Comparison of ENCODE assay signal across 32 cellular contexts in the genomic region with DNA sequence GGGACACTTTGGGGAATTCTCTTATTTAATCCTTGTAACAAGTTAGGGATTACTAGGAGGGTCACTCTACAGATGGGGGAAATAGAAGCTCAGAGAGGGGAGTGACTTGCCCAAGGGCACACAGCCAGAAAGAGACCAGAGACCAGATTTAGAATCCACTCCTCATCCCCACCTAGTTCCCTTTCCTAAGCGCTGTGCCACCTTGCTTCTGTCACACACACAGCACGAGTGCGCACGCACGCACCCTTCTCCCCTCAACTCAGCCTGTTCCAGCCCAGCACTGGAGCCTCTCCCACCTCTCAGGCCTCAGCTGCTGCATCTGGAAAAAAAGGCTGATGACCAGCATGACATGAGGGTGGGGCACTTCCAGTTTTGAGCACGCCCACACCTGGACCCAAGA. TPM values are rescaled to one million over a fixed set of nuclear protein-coding genes. Genes with fewer than 3 reads are reported as not detected.
"Had no signal": no experiment of that assay in that cellular context is flagged by ENCODE, and none has a peak within 500 bp of the region (broad histone marks: within the 10 kb centered on the region; RNA-seq: fewer than 3 reads in every experiment).

No MANE protein-coding gene starts in this region.

- H3K4me3 Mint-ChIP-seq: effector memory CD8-positive, alpha-beta T cell; mesothelial cell of epicardium; naive thymus-derived CD8-positive, alpha-beta T cell; stimulated activated effector memory CD8-positive, alpha-beta T cell treated with anti-CD3 and anti-CD28 coated beads, Interleukin-12 subunit alpha, Interleukin-12 subunit beta, amount 100 ng/mL, for 72 hours; type B pancreatic cell had no signal

- H3K9me3 ChIP-seq: esophagus squamous epithelium, heart right ventricle, left lung, testis, tibial artery had no signal

- H3K4me3 ChIP-seq: esophagus squamous epithelium, heart right ventricle, left lung, smooth muscle cell, testis, tibial artery had no signal

- H3K27ac ChIP-seq: esophagus squamous epithelium, heart right ventricle, left lung, parathyroid adenoma, testis, tibial artery had no signal

- H3K27ac Mint-ChIP-seq: effector memory CD8-positive, alpha-beta T cell; mesothelial cell of epicardium; naive thymus-derived CD8-positive, alpha-beta T cell; progenitor cell of endocrine pancreas; stimulated activated effector memory CD8-positive, alpha-beta T cell treated with anti-CD3 and anti-CD28 coated beads, Interleukin-12 subunit alpha, Interleukin-12 subunit beta, amount 100 ng/mL, for 72 hours; type B pancreatic cell had no signal

- H2AFZ ChIP-seq: parathyroid adenoma had no signal

- DNase-seq: cortex of kidney; effector memory CD8-positive, alpha-beta T cell; erythroblast; esophagus squamous epithelium; foreskin melanocyte; glutamatergic neuron; heart right ventricle; hippocampal formation; left cardiac atrium; left lung; mesenchymal stem cell; naive thymus-derived CD8-positive, alpha-beta T cell; stimulated activated CD4-positive, alpha-beta T cell treated with anti-CD3 and anti-CD28 coated beads, Interleukin-2, amount 100 ng/mL, for 24 hours; stimulated activated CD4-positive, alpha-beta T cell treated with anti-CD3 and anti-CD28 coated beads, Interleukin-4, amount 100 ng/mL, for 24 hours; stimulated activated naive CD8-positive, alpha-beta T cell treated with anti-CD3 and anti-CD28 coated beads, Interleukin-15, Interleukin-2, amounts not matched to agents 100 U/mL and 50 U/mL, for 24 hours; substantia nigra; testis; tibial artery had no signal

- H3K27me3 ChIP-seq: testis had no signal

- H3K4me2 ChIP-seq: smooth muscle cell had no signal

- H3K4me1 ChIP-seq: heart right ventricle, left lung, parathyroid adenoma, testis, tibial artery had no signal

- H3K36me3 ChIP-seq: esophagus squamous epithelium, heart right ventricle, left lung, tibial artery had no signal

- H3K79me2 ChIP-seq: parathyroid adenoma had no signal

- H3K27me3 Mint-ChIP-seq: naive thymus-derived CD8-positive, alpha-beta T cell had no signal

- H3K9me3 Mint-ChIP-seq: mesothelial cell of epicardium; naive thymus-derived CD8-positive, alpha-beta T cell; stimulated activated effector memory CD8-positive, alpha-beta T cell treated with anti-CD3 and anti-CD28 coated beads, Interleukin-12 subunit alpha, Interleukin-12 subunit beta, amount 100 ng/mL, for 72 hours; type B pancreatic cell had no signal

- H3K4me1 Mint-ChIP-seq: mesothelial cell of epicardium; stimulated activated effector memory CD8-positive, alpha-beta T cell treated with anti-CD3 and anti-CD28 coated beads, Interleukin-12 subunit alpha, Interleukin-12 subunit beta, amount 100 ng/mL, for 72 hours had no signal

- ATAC-seq: effector memory CD8-positive, alpha-beta T cell; heart right ventricle; left cardiac atrium; left lung; naive thymus-derived CD8-positive, alpha-beta T cell; sciatic nerve; stimulated activated effector memory CD8-positive, alpha-beta T cell treated with anti-CD3 and anti-CD28 coated beads, Interleukin-12 subunit alpha, Interleukin-12 subunit beta, amount 100 ng/mL, for 72 hours; stimulated activated naive CD8-positive, alpha-beta T cell treated with anti-CD3 and anti-CD28 coated beads, Interleukin-15, Interleukin-2, amounts not matched to agents 100 U/mL and 50 U/mL, for 24 hours had no signal

- H3K9ac ChIP-seq: parathyroid adenoma had no signal

- H3K36me3 Mint-ChIP-seq: mesothelial cell of epicardium; naive thymus-derived CD8-positive, alpha-beta T cell; stimulated activated effector memory CD8-positive, alpha-beta T cell treated with anti-CD3 and anti-CD28 coated beads, Interleukin-12 subunit alpha, Interleukin-12 subunit beta, amount 100 ng/mL, for 72 hours; type B pancreatic cell had no signal

RNA-seq across cellular contexts. Expression of gene NR5A1, which starts 18.6 kb away (rescaled TPM):
- total RNA-seq: dermis microvascular lymphatic vessel endothelial cell; esophagus squamous epithelium; heart right ventricle; kidney epithelial cell; left cardiac atrium; lung microvascular endothelial cell; myocyte; naive thymus-derived CD8-positive, alpha-beta T cell; osteoblast; sciatic nerve; smooth muscle cell; urinary bladder had no signal
- polyA plus RNA-seq: naive thymus-derived CD8-positive, alpha-beta T cell; smooth muscle cell; urinary bladder had no signal

RNA-seq across cellular contexts. Expression of gene ADGRD2, which starts 38.4 kb away (rescaled TPM):
- total RNA-seq: dermis microvascular lymphatic vessel endothelial cell; kidney epithelial cell; left cardiac atrium; left lung; lung microvascular endothelial cell; myocyte; naive thymus-derived CD8-positive, alpha-beta T cell; osteoblast; progenitor cell of endocrine pancreas; sciatic nerve; smooth muscle cell; urinary bladder had no signal
- polyA plus RNA-seq: naive thymus-derived CD8-positive, alpha-beta T cell; neural cell; smooth muscle cell; urinary bladder had no signal
